In the genomic region with DNA sequence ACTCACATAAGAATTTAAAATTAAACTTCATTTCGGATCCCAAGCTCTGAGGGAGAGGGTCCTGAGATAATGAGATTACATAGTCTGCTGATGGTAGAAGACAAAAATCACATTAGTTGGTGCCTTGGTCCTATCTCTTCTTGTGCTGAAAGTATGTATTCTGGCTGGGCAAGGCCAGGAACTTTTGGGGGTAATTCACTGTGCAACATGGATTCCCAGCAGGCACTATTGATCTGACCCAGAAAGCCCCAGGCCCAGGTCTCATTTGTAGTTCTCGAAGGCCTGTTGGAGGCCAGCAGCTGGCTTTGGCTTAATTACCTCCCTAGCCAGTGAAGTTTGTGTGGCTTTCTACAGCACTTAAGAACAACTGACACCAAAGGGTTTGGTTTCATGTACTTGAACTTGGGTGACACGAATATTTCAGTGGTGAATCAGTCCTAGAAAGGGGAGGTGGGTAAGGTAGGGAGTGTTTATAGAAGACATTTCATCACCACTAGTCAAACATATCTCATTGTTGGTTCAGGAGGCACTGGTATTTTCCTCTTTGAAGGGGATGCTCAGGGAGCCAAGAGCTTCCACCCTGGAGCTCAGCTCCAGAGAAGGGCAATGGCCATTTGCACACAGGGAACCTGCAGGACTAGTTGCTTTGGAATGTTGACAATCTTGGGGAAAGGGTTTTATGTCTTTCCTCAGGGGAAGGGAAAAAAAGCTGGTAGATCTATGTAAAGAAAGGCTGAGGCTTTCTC, we compare ENCODE assay signal across 10 cellular contexts.
A peak's percentile ranks its signal among the peaks of the same experiment; 100 is the strongest.
DNase-seq lines count a peak whose midpoint lies in the region; ATAC-seq and TF ChIP-seq lines count a peak whose summit lies in the region.
"Had no signal": no experiment of that assay in that cellular context is flagged by ENCODE, and none has a peak within 500 bp of the region (broad histone marks: within the 10 kb centered on the region; RNA-seq: fewer than 3 reads in every experiment).

No MANE protein-coding gene starts in this region.

- no peaks in the 10 kb centered on the region for H3K9me3 ChIP-seq in NT2/D1 (ENCODE audit: insufficient read depth, low read length)
- H3K9me3 ChIP-seq in prostate gland: no peaks in the 10 kb centered on the region
- no peaks in the 10 kb centered on the region for H3K9me3 ChIP-seq in neural progenitor cell (ENCODE audit: low read depth)
- no peaks in the 10 kb centered on the region for H3K9me3 ChIP-seq in left ventricle myocardium inferior (replicated peaks)

- H3K4me1 Mint-ChIP-seq in GM23338: peaks cover 23% of the 10 kb centered on the region; the same call in 2 of the 3 replicates
- H3K4me1 Mint-ChIP-seq in neural progenitor cell: peaks cover 7% of the 10 kb centered on the region

- intact Hi-C loops in prostate gland (cut with DNase I) (no loop called here), left ventricle myocardium inferior (cut with micrococcal nuclease) (no loop called here)

- H3K36me3 Mint-ChIP-seq in GM23338 (ENCODE audit: low read depth) (no peaks in the 10 kb centered on the region), neural progenitor cell (no peaks in the 10 kb centered on the region)

- TF ChIP-seq CTCF in GM23338 (conservative IDR thresholded peaks at IDR 0.05; ENCODE audit: low read depth in 2 of 2): no peak
- TF ChIP-seq CTCF in prostate gland (IDR thresholded peaks at IDR 0.05): no peak
- no peak for TF ChIP-seq CTCF in neural progenitor cell (IDR thresholded peaks at IDR 0.05)
- no peak for TF ChIP-seq CTCF in left ventricle myocardium inferior (IDR thresholded peaks at IDR 0.05; ENCODE audit: borderline replicate concordance)

- TF ChIP-seq POLR2A in prostate gland (IDR thresholded peaks at IDR 0.05): no peak

- H3K9me3 Mint-ChIP-seq in GM23338: no peaks in the 10 kb centered on the region
- no peaks in the 10 kb centered on the region for H3K9me3 Mint-ChIP-seq in neural progenitor cell

- H3K4me3 Mint-ChIP-seq in GM23338: no peak overlapping the region
- H3K4me3 Mint-ChIP-seq in neural progenitor cell: no peak overlapping the region

- H3K27me3 ChIP-seq in GM23338 (ENCODE audit: insufficient read depth): no peaks in the 10 kb centered on the region
- no peaks in the 10 kb centered on the region for H3K27me3 ChIP-seq in NT2/D1 (ENCODE audit: insufficient read depth, insufficient read length)
- H3K27me3 ChIP-seq in prostate gland (replicated peaks; ENCODE audit: insufficient read depth): no peaks in the 10 kb centered on the region
- H3K27me3 ChIP-seq in neural progenitor cell: no peaks in the 10 kb centered on the region
- H3K27me3 ChIP-seq in left ventricle myocardium inferior (ENCODE audit: low read depth): no peaks in the 10 kb centered on the region

- H3K4me2 ChIP-seq in GM23338 (no peak overlapping the region), neural progenitor cell (no peak overlapping the region)

- H4K20me1 ChIP-seq in GM23338 (replicated peaks; ENCODE audit: insufficient read depth) (no peaks in the 10 kb centered on the region), neural progenitor cell (ENCODE audit: low read depth) (no peaks in the 10 kb centered on the region)

- H3K79me2 ChIP-seq in GM23338 (replicated peaks; ENCODE audit: insufficient read depth) (no peaks in the 10 kb centered on the region), neural progenitor cell (ENCODE audit: low read depth) (no peaks in the 10 kb centered on the region)

- H3K4me3 ChIP-seq in GM23338 (no peak overlapping the region), NT2/D1 (ENCODE audit: insufficient read length, low read depth) (no peak overlapping the region), prostate gland (no peak overlapping the region), neural progenitor cell (no peak overlapping the region), left ventricle myocardium inferior (no peak overlapping the region)

- no peak overlapping the region for H2AFZ ChIP-seq in GM23338
- H2AFZ ChIP-seq in neural progenitor cell (replicated peaks): no peak overlapping the region

- 0 out of 2 replicates have a peak, but pooled peaks cover 10% of the 10 kb centered on the region for H3K9me2 ChIP-seq in GM23338 (ENCODE audit: insufficient read depth)

- no peaks in the 10 kb centered on the region for H3K27me3 Mint-ChIP-seq in GM23338 (ENCODE audit: insufficient read depth, low read depth, poor library complexity)
- H3K27me3 Mint-ChIP-seq in neural progenitor cell (ENCODE audit: insufficient read depth, low read depth): peaks cover 3% of the 10 kb centered on the region

- H3K27ac Mint-ChIP-seq in GM23338: peak overlapping the region; percentile 51; the same call in 1 of the 2 replicates
- no peak overlapping the region for H3K27ac Mint-ChIP-seq in neural progenitor cell

- H3K4me1 ChIP-seq in GM23338 (ENCODE audit: insufficient read depth): peaks cover 8% of the 10 kb centered on the region; the same call in 1 of the 2 replicates
- H3K4me1 ChIP-seq in NT2/D1 (ENCODE audit: insufficient read depth, insufficient read length): no peaks in the 10 kb centered on the region
- peaks cover 3% of the 10 kb centered on the region for H3K4me1 ChIP-seq in prostate gland (replicated peaks)
- peaks cover 7% of the 10 kb centered on the region for H3K4me1 ChIP-seq in neural progenitor cell
- H3K4me1 ChIP-seq in left ventricle myocardium inferior: no peaks in the 10 kb centered on the region

- no peak for DNase-seq in GM23338 (ENCODE audit: low spot score)
- DNase-seq in NT2/D1 (ENCODE audit: low read depth, low spot score): peak; percentile 28
- peak; percentile 73 for DNase-seq in epithelial cell of prostate (ENCODE audit: low read depth, low spot score)
- DNase-seq in prostate gland (ENCODE audit: low spot score): peak; percentile 53
- DNase-seq in neural progenitor cell (ENCODE audit: low spot score): no peak
- DNase-seq in KBM-7: no peak
- no peak for DNase-seq in left ventricle myocardium inferior
- DNase-seq in cerebellar cortex (ENCODE audit: low spot score): no peak
- DNase-seq: activated CD4-positive, alpha-beta T cell treated with anti-CD3 and anti-CD28 coated beads, Interleukin-2, amount 50 U/mL, for 4 hours; aorta had no signal

- H3F3A ChIP-seq in GM23338 (replicated peaks; ENCODE audit: low read depth) (no peaks in the 10 kb centered on the region), neural progenitor cell (ENCODE audit: low read depth) (no peaks in the 10 kb centered on the region)

- H3K27ac ChIP-seq in GM23338 (ENCODE audit: low read depth) (no peak overlapping the region), epithelial cell of prostate (peak overlapping the region; percentile 64), prostate gland (no peak overlapping the region), neural progenitor cell (no peak overlapping the region), left ventricle myocardium inferior (replicated peaks) (no peak overlapping the region)

- 62% methylated on average over 3 of the region's 3 CpGs for WGBS in prostate gland

- ATAC-seq in GM23338: no peak

- H3K36me3 ChIP-seq in GM23338 (ENCODE audit: insufficient read depth) (no peaks in the 10 kb centered on the region), NT2/D1 (ENCODE audit: insufficient read depth, insufficient read length, low read length) (no peaks in the 10 kb centered on the region), prostate gland (no peaks in the 10 kb centered on the region), neural progenitor cell (no peaks in the 10 kb centered on the region), left ventricle myocardium inferior (no peaks in the 10 kb centered on the region)

- in situ Hi-C loops in KBM-7 (cut with MboI; ENCODE audit: low pct_unique_long_range_greater_than_20kb, low sequenced_read_pairs): no loop called here

- H3K9ac ChIP-seq in NT2/D1 (ENCODE audit: insufficient read length, low read depth): no peak overlapping the region
- H3K9ac ChIP-seq in neural progenitor cell: no peak overlapping the region

Comparison
In these comparisons a context has a peak if more than half of its experiments do, and no peak if none do; other contexts are left out.
1. DNase-seq: peak in NT2/D1 (single experiment), epithelial cell of prostate (single experiment) and prostate gland (single experiment); none in GM23338 (single experiment), neural progenitor cell (single experiment), KBM-7 (single experiment), left ventricle myocardium inferior (single experiment) and cerebellar cortex (single experiment).